Comparison of ENCODE assay signal across 31 cellular contexts in the genomic region with DNA sequence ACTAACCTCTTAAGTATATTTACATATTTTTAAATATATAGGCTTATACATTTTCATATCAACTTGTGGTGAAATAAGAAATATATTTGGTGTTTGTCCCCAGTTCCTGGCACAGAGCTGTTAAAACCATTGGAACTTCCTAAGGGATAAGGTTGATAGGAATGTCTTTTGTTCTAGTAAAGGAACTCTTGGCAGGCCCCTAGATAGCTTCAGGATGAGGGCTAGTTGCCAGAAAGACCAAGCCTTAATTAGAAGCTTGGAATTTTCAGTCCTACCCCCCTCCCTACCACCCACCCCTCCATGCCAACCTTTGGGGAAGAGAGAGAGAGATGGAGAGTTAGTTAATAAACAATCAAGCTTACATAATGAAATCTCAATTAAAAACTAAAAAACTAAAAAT.
"Had no signal": no experiment of that assay in that cellular context is flagged by ENCODE, and none has a peak within 500 bp of the region (broad histone marks: within the 10 kb centered on the region; RNA-seq: fewer than 3 reads in every experiment).

No MANE protein-coding gene starts in this region.

- H3K27ac ChIP-seq: cardiac muscle cell, colonic mucosa, dorsolateral prefrontal cortex, gastroesophageal sphincter, WERI-Rb-1 had no signal

- H3K27me3 ChIP-seq: breast epithelium, cardiac muscle cell, colonic mucosa, dorsolateral prefrontal cortex, esophagus muscularis mucosa, gastroesophageal sphincter had no signal

- H3K9me3 ChIP-seq: breast epithelium, colonic mucosa, esophagus muscularis mucosa, gastroesophageal sphincter had no signal

- ATAC-seq: activated CD4-positive, CD25-positive, alpha-beta regulatory T cell treated with anti-CD3 and anti-CD28 coated beads, Interleukin-2, amount 50 U/mL, for 24 hours; activated CD8-positive, alpha-beta T cell treated with anti-CD3 and anti-CD28 coated beads for 36 hours; activated T-cell treated with anti-CD3 and anti-CD28 coated beads, Interleukin-2, amount 50 U/mL, for 4 hours; activated T-helper 17 cell treated with anti-CD3 and anti-CD28 coated beads, Interleukin-2, amount 50 U/mL, for 72 hours; gastroesophageal sphincter; T-helper 17 cell had no signal

- H3K4me3 ChIP-seq: breast epithelium, cardiac muscle cell, colonic mucosa, dorsolateral prefrontal cortex, esophagus muscularis mucosa, gastroesophageal sphincter had no signal

- H3K36me3 ChIP-seq: breast epithelium, cardiac muscle cell, colonic mucosa, esophagus muscularis mucosa, gastroesophageal sphincter, WERI-Rb-1 had no signal

- DNase-seq: activated B cell treated with CpG ODN at 0.5 μM for 24 hours; activated CD4-positive, alpha-beta T cell treated with anti-CD3 and anti-CD28 coated beads for 48 hours; activated CD4-positive, alpha-beta T cell treated with anti-CD3 and anti-CD28 coated beads, Interleukin-2, amount 50 U/mL, for 1 hour; activated CD4-positive, alpha-beta T cell treated with anti-CD3 and anti-CD28 coated beads, Interleukin-2, amount 50 U/mL, for 48 hours; activated CD8-positive, alpha-beta memory T cell treated with anti-CD3 and anti-CD28 coated beads for 24 hours; activated CD8-positive, alpha-beta T cell treated with anti-CD3 and anti-CD28 coated beads for 36 hours; activated effector memory CD4-positive, alpha-beta T cell treated with Interleukin-2 at 50 U/mL for 16 hours; activated gamma-delta T cell treated with Interleukin-2 at 50 U/mL for 16 hours; activated naive CD4-positive, alpha-beta T cell treated with anti-CD3 and anti-CD28 coated beads, Interleukin-2, amount 50 U/mL, for 16 hours; activated naive CD4-positive, alpha-beta T cell treated with Interleukin-2 at 50 U/mL for 16 hours; activated T-cell treated with anti-CD3 and anti-CD28 coated beads, Interleukin-2, amount 50 U/mL, for 4 hours; amniotic stem cell; aorta; central memory CD4-positive, alpha-beta T cell; cerebellar nuclear complex; colonic mucosa; dorsolateral prefrontal cortex; effector memory CD4-positive, alpha-beta T cell; endodermal cell; erythroblast; foreskin melanocyte; T-helper 1 cell; T-helper 17 cell; T1000; WERI-Rb-1 had no signal

- H3K4me1 ChIP-seq: breast epithelium, colonic mucosa, gastroesophageal sphincter had no signal
